Comparison of ENCODE assay signal across 1 cellular context in the genomic region with DNA sequence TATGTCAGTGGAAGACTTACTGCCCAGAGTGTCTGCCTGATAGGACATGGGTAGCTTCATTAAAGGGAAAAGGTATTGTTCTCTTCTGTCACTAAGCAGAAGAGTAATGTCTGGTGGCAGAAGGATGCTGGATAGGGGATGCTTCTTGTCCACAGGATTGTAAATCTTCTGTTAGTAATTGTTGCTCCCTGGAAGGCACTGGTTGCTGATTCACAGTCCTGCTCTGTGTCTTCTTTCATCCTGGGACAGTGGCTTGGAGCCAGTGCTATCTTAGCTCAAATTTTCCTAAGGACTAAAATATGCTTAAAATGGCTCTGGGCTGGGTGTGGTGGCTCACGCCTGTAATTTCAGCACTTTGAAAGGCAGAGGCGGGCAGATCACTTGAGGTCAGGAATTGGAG.
TF ChIP-seq lines count a peak whose summit lies in the region.

No MANE protein-coding gene starts in this region.

TF ChIP-seq in IMR-90, 13 proteins besides CTCF, POLR2A, EP300 and RAD21:
- no peak for TF ChIP-seq NFE2L2 (IDR thresholded peaks at IDR 0.05; ENCODE audit: low read depth, low read length)
- no peak for TF ChIP-seq BHLHE40 (IDR thresholded peaks at IDR 0.05; ENCODE audit: low read depth, low read length)
